In genomic region chr17:57017625-57018024, GRCh38 we compare ENCODE assay signal across 21 cellular contexts.
"Had no signal": no experiment of that assay in that cellular context is flagged by ENCODE, and none has a peak within 500 bp of the region (broad histone marks: within the 10 kb centered on the region; RNA-seq: fewer than 3 reads in every experiment).

No MANE protein-coding gene starts in this region.

- H3K4me1 ChIP-seq: adrenal gland had no signal

- H3K4me3 Mint-ChIP-seq: dendritic cell treated with granulocyte-macrophage colony-stimulating factor and Interleukin-4, amounts not matched to agents 40 ng/mL and 50 ng/mL, for 4 days; immature natural killer cell; naive B cell; neural crest cell; stimulated activated memory B cell treated with anti-CD40 and anti-IgM and Interleukin-4, amounts not matched to agents 10 μg/mL and 1 μg/mL and 100 μg/mL, for 72 hours had no signal

- H3K27me3 ChIP-seq: adrenal gland, esophagus squamous epithelium, sigmoid colon, upper lobe of right lung had no signal

- H3K4me3 ChIP-seq: adrenal gland, esophagus squamous epithelium, left ventricle myocardium inferior, mucosa of descending colon, sigmoid colon, thoracic aorta, upper lobe of right lung had no signal

- ATAC-seq: activated CD4-positive, CD25-positive, alpha-beta regulatory T cell treated with anti-CD3 and anti-CD28 coated beads, Interleukin-2, amount 50 U/mL, for 24 hours; activated naive CD4-positive, alpha-beta T cell treated with anti-CD3 and anti-CD28 coated beads, Interleukin-2, amount 50 U/mL, for 72 hours; mucosa of descending colon; stimulated activated memory B cell treated with anti-CD40 and anti-IgM and Interleukin-4, amounts not matched to agents 10 μg/mL and 1 μg/mL and 100 μg/mL, for 72 hours; upper lobe of right lung had no signal

- H3K4me1 Mint-ChIP-seq: immature natural killer cell; neural crest cell; stimulated activated memory B cell treated with anti-CD40 and anti-IgM and Interleukin-4, amounts not matched to agents 10 μg/mL and 1 μg/mL and 100 μg/mL, for 72 hours had no signal

- H3K36me3 Mint-ChIP-seq: activated naive CD4-positive, alpha-beta T cell treated with anti-CD3 and anti-CD28 coated beads, Interleukin-2, amount 50 U/mL, for 72 hours; immature natural killer cell; naive B cell; stimulated activated memory B cell treated with anti-CD40 and anti-IgM and Interleukin-4, amounts not matched to agents 10 μg/mL and 1 μg/mL and 100 μg/mL, for 72 hours had no signal

- H3K27ac Mint-ChIP-seq: activated naive CD4-positive, alpha-beta T cell treated with anti-CD3 and anti-CD28 coated beads, Interleukin-2, amount 50 U/mL, for 72 hours; dendritic cell treated with granulocyte-macrophage colony-stimulating factor and Interleukin-4, amounts not matched to agents 40 ng/mL and 50 ng/mL, for 4 days; immature natural killer cell; stimulated activated memory B cell treated with anti-CD40 and anti-IgM and Interleukin-4, amounts not matched to agents 10 μg/mL and 1 μg/mL and 100 μg/mL, for 72 hours had no signal

- DNase-seq: activated gamma-delta T cell treated with Interleukin-2 at 50 U/mL for 16 hours; adrenal gland; effector CD8-positive, alpha-beta T cell; esophagus squamous epithelium; immature natural killer cell; kidney glomerular epithelial cell; left ventricle myocardium inferior; mucosa of descending colon; naive B cell; sigmoid colon; stimulated activated CD4-positive, alpha-beta T cell treated with anti-CD3 and anti-CD28 coated beads, Interleukin-4, amount 100 ng/mL, for 24 hours; upper lobe of right lung had no signal

- FAIRE-seq: astrocyte, bronchial epithelial cell, endothelial cell of umbilical vein had no signal

- H3K36me3 ChIP-seq: adrenal gland, esophagus squamous epithelium, left ventricle myocardium inferior, sigmoid colon, thoracic aorta, upper lobe of right lung had no signal

- H3K27ac ChIP-seq: adrenal gland, left ventricle myocardium inferior, thoracic aorta, upper lobe of right lung had no signal

- H3K9me3 Mint-ChIP-seq: activated naive CD4-positive, alpha-beta T cell treated with anti-CD3 and anti-CD28 coated beads, Interleukin-2, amount 50 U/mL, for 72 hours; dendritic cell treated with granulocyte-macrophage colony-stimulating factor and Interleukin-4, amounts not matched to agents 40 ng/mL and 50 ng/mL, for 4 days; immature natural killer cell; naive B cell; stimulated activated memory B cell treated with anti-CD40 and anti-IgM and Interleukin-4, amounts not matched to agents 10 μg/mL and 1 μg/mL and 100 μg/mL, for 72 hours had no signal

- H3K9me3 ChIP-seq: adrenal gland, esophagus squamous epithelium, left ventricle myocardium inferior, mucosa of descending colon, sigmoid colon, thoracic aorta, upper lobe of right lung had no signal
